In the genomic region with DNA sequence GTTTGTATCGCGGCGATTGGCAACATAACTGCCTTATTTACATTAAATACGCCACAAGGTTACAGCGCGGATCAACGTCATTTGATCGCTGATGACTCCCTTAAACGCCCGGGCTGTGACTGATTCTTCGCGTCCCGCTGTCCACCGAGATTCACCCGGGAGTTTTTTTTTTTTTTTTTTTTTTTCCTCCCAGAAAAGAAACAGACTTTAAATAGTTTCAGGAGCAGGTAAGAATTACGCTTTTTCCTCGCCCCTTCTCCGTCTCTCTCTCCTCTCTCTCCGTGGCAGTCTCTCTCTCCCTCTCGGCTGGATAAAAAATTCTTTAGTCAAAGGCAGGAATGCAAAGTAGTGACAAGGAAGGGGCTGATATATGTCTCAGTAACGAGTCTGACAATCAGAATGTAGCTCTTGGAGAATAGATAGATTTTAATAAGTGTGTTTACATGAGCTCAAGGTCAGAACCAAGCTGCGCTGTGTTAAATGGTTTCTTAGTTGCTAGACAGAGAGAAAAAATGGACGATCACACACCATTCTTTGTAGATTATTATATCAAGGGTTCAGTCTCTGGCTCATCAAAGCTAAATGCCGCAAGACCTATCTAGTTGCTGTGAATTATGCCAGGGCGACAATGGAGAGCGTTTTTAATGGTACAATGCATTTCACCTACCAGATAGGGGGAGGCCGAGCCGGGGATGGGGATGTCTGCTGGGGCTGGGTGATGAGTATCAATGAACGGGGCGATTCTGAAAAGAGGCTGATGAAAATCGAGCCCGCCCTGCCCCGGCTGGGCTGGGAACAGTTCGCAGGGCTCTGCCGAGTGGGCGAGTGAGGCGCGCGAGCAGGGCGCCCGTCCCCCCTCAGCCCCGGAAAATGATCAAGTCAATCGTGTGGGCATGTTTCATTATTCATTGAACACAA, we compare ENCODE assay signal across 8 cellular contexts.
DNase-seq lines count a peak whose midpoint lies in the region; ATAC-seq, FAIRE-seq and TF ChIP-seq lines count a peak whose summit lies in the region.

No MANE protein-coding gene starts in this region.

- H3K27me3 ChIP-seq in endothelial cell of umbilical vein (ENCODE audit: control insufficient read depth in 2 of 2, insufficient read depth in 2 of 2, low read length in 2 of 2) (peaks cover 42 to 64% of the 10 kb centered on the region in 2 experiments), rectal smooth muscle tissue (ENCODE audit: control insufficient read depth, insufficient read depth, low read length) (peaks cover 12% of the 10 kb centered on the region)

- ATAC-seq in HG03571 (IDR thresholded peaks at IDR 0.05; ENCODE audit: unreplicated experiment), result no peak
- ATAC-seq in HG02973 (IDR thresholded peaks at IDR 0.05; ENCODE audit: unreplicated experiment), result no peak

- no peak overlapping the region for H3K4me2 ChIP-seq in endothelial cell of umbilical vein (ENCODE audit: insufficient read depth, low read length)

- no peaks in the 10 kb centered on the region for H3K4me1 ChIP-seq in endothelial cell of umbilical vein (ENCODE audit: control insufficient read depth, extremely low read depth, insufficient read depth, low read length)
- no peaks in the 10 kb centered on the region for H3K4me1 ChIP-seq in rectal smooth muscle tissue (ENCODE audit: control insufficient read depth, insufficient read depth, low read length)

- DNase-seq in Daoy (ENCODE audit: low read depth) (peak; percentile 59), NCI-H774 (lab: John Stamatoyannopoulos, UW) (peak; percentile 5), endothelial cell of umbilical vein (ENCODE audit: low read depth, low spot score) (no peak), GM19240 (ENCODE audit: insufficient read length, low spot score) (no peak), NCI-H2029 (lab: John Stamatoyannopoulos, UW) (no peak)

- H3K4me3 ChIP-seq in endothelial cell of umbilical vein (replicated peaks in 1 of 3; ENCODE audit: insufficient read depth in 1 of 3, low read depth in 1 of 3, low read length in 3 of 3) (no peak overlapping the region), rectal smooth muscle tissue (ENCODE audit: low read length) (peak overlapping the region; percentile 45)

- no peaks in the 10 kb centered on the region for H4K20me1 ChIP-seq in endothelial cell of umbilical vein (replicated peaks; ENCODE audit: control insufficient read depth, extremely low read depth, insufficient read depth, low read length)

- CTCF ChIA-PET in endothelial cell of umbilical vein (lab: Charles Lee), result no interaction called here

- no peaks in the 10 kb centered on the region for H3K79me2 ChIP-seq in endothelial cell of umbilical vein (ENCODE audit: control insufficient read depth, insufficient read depth, low read length)

- H3K9me1 ChIP-seq in endothelial cell of umbilical vein (replicated peaks; ENCODE audit: control insufficient read depth, extremely low read depth, insufficient read depth, low read length), result no peaks in the 10 kb centered on the region

- dilution Hi-C loops in endothelial cell of umbilical vein (cut with MboI; ENCODE audit: extremely low pct_ligation_motif_present, low sequenced_read_pairs), result no loop called here

- no peak overlapping the region for H2AFZ ChIP-seq in endothelial cell of umbilical vein (ENCODE audit: low read depth, low read length)

- H3K9ac ChIP-seq in endothelial cell of umbilical vein (replicated peaks; ENCODE audit: extremely low read depth, insufficient read depth, low read length) (no peak overlapping the region), rectal smooth muscle tissue (ENCODE audit: low read length) (no peak overlapping the region)

- no TSS peak for BruUV-seq in endothelial cell of umbilical vein (replicated peaks; lab: Mats Ljungman, UMichigan)

- no peak for TF ChIP-seq CTCF in endothelial cell of umbilical vein (IDR thresholded peaks at IDR 0.05; ENCODE audit: extremely low read depth in 1 of 2, insufficient read depth in 1 of 2, low read depth in 1 of 2, low read length in 2 of 2)

- intact Hi-C loops in endothelial cell of umbilical vein (cut with micrococcal nuclease), result no loop called here

- H3K27ac ChIP-seq in endothelial cell of umbilical vein (ENCODE audit: insufficient read depth, low read depth, low read length) (no peak overlapping the region), rectal smooth muscle tissue (ENCODE audit: low read depth, low read length) (no peak overlapping the region)

- POLR2A ChIA-PET in endothelial cell of umbilical vein (lab: Charles Lee), result no interaction called here

- no peaks in the 10 kb centered on the region for H3K36me3 ChIP-seq in endothelial cell of umbilical vein (ENCODE audit: control insufficient read depth in 2 of 2, extremely low read depth in 1 of 2, insufficient read depth in 2 of 2, low read length in 2 of 2)
- H3K36me3 ChIP-seq in rectal smooth muscle tissue (ENCODE audit: control insufficient read depth, insufficient read depth, low read length), result no peaks in the 10 kb centered on the region

- no peak for FAIRE-seq in endothelial cell of umbilical vein (lab: Jason Lieb, UNC)

- TF ChIP-seq POLR2A in endothelial cell of umbilical vein (IDR thresholded peaks at IDR 0.05; ENCODE audit: low read depth, low read length), result no peak

- H3K9me3 ChIP-seq in endothelial cell of umbilical vein (replicated peaks; ENCODE audit: control insufficient read depth, insufficient read depth, low read length), result no peaks in the 10 kb centered on the region

TF ChIP-seq in endothelial cell of umbilical vein, 7 proteins besides CTCF, POLR2A, EP300 and RAD21:
- TF ChIP-seq EZH2 (IDR thresholded peaks at IDR 0.05; ENCODE audit: borderline replicate concordance, low read depth, low read length, severe bottlenecking), result peak; percentile 67
- no peak for TF ChIP-seq POLR2AphosphoS5 (IDR thresholded peaks at IDR 0.05; ENCODE audit: insufficient read depth, low read depth, low read length)
- TF ChIP-seq FOS (IDR thresholded peaks at IDR 0.05; ENCODE audit: borderline replicate concordance, insufficient read depth, low read length), result no peak
- TF ChIP-seq, protein P1, sequence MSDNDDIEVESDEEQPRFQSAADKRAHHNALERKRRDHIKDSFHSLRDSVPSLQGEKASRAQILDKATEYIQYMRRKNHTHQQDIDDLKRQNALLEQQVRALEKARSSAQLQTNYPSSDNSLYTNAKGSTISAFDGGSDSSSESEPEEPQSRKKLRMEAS (IDR thresholded peaks at IDR 0.05; ENCODE audit: insufficient read depth, insufficient read length), result no peak
- no peak for TF ChIP-seq GATA2 (IDR thresholded peaks at IDR 0.05; ENCODE audit: insufficient read depth, insufficient read length, low read depth, low read length)
- TF ChIP-seq JUN (IDR thresholded peaks at IDR 0.05; ENCODE audit: borderline replicate concordance, insufficient read depth, insufficient read length, low read depth), result no peak

Comparison
In these comparisons a context has a peak if more than half of its experiments do, and no peak if none do; other contexts are left out.
1. DNase-seq: peak in Daoy (single experiment) and NCI-H774 (single experiment); none in endothelial cell of umbilical vein (single experiment), GM19240 (single experiment) and NCI-H2029 (single experiment).